Comparison of ENCODE assay signal across 15 cellular contexts in the genomic region with DNA sequence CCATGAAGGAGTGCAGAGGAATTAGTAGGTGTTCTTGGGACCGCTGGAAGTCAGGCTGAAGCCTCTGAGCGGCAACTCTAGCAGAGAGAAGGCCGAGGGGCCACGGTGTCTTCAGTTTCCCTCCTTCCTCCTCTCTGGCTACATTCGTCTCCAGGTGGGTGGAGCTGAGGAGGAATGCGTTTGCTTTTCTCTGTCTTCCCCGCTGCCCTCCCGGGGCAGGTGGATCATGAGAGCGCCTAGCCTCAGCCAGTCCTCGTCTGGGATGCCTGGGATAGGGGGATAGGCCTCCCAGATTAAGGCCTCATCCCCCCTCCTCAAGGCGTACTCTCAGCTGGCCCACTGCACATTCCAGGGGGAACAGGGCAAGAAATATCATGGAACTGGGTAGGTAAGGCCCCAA. TPM values are rescaled to one million over a fixed set of nuclear protein-coding genes. Genes with fewer than 3 reads are reported as not detected.
A peak's percentile ranks its signal among the peaks of the same experiment; 100 is the strongest.
DNase-seq lines count a peak whose midpoint lies in the region; ATAC-seq, FAIRE-seq and TF ChIP-seq lines count a peak whose summit lies in the region.
"Had no signal": no experiment of that assay in that cellular context is flagged by ENCODE, and none has a peak within 500 bp of the region (broad histone marks: within the 10 kb centered on the region; RNA-seq: fewer than 3 reads in every experiment).

No MANE protein-coding gene starts in this region.

- in situ Hi-C loops in K562 (cut with MboI): no loop called here

- BruUV-seq in Caco-2 (replicated peaks; lab: Mats Ljungman, UMichigan) (TSS peak; percentile 43), K562 (replicated peaks; lab: Mats Ljungman, UMichigan) (no TSS peak)

- no peak for TF ChIP-seq POLR2A in K562 (conservative IDR thresholded peaks at IDR 0.05)

- intact Hi-C loops in Caco-2 (cut with micrococcal nuclease; ENCODE audit: unreplicated experiment): no loop called here
- intact Hi-C loops in K562 (cut with micrococcal nuclease): no loop called here
- intact Hi-C loops in natural killer cell (cut with micrococcal nuclease): no loop called here

- POLR2A ChIA-PET in Caco-2 (lab: Charles Lee) (no interaction called here), K562 (lab: Yijun Ruan, JAX) (no interaction called here)

- H3K4me2 ChIP-seq in GM23338 (no peak overlapping the region), K562 (ENCODE audit: insufficient read depth, low read length) (no peak overlapping the region)
- H3K4me2 ChIP-seq: BLaER1 treated with 17β-estradiol and CSF1 and Interleukin-3, amounts not matched to agents 10 nM and 100 nM had no signal

- H2AFZ ChIP-seq in GM23338 (no peak overlapping the region), K562 (ENCODE audit: low read depth, low read length) (no peak overlapping the region)

- no peak for FAIRE-seq in K562 (lab: Jason Lieb, UNC)

- DNase-seq in Caco-2 (no peak), GM23338 (ENCODE audit: low spot score) (peak; percentile 30), K562 (ENCODE audit: extremely low read depth in 1 of 4, low spot score in 3 of 4) (no peak), NCI-H524 treated with DMSO at 0.1 percent for 48 hours (lab: John Stamatoyannopoulos, UW) (no peak), NCI-H82 (lab: John Stamatoyannopoulos, UW) (no peak), NCI-H2171 (lab: John Stamatoyannopoulos, UW) (no peak), natural killer cell (no peak)
- DNase-seq: ACHN; CD4-positive, CD25-positive, alpha-beta regulatory T cell; GF-D8; H7 had no signal

- H3K27ac ChIP-seq in GM23338 (ENCODE audit: low read depth): no peak overlapping the region
- H3K27ac ChIP-seq in K562 (ENCODE audit: extremely low read depth, low read depth, low read length): no peak overlapping the region
- peak overlapping the region; percentile 9 to 18 for H3K27ac ChIP-seq in liver (ENCODE audit: low read depth in 1 of 2, low read length in 2 of 2)
- H3K27ac ChIP-seq: BLaER1 treated with 17β-estradiol and CSF1 and Interleukin-3, amounts not matched to agents 10 nM and 100 nM had no signal

- H3K27me3 Mint-ChIP-seq in Caco-2 (ENCODE audit: insufficient read depth, unreplicated experiment) (no peaks in the 10 kb centered on the region), GM23338 (ENCODE audit: insufficient read depth, low read depth, poor library complexity) (peaks cover 3% of the 10 kb centered on the region), natural killer cell (ENCODE audit: low read depth in 2 of 2) (peaks cover 0 to 3% of the 10 kb centered on the region in 2 donors)

- H3K79me2 ChIP-seq in GM23338 (replicated peaks; ENCODE audit: insufficient read depth) (no peaks in the 10 kb centered on the region), K562 (ENCODE audit: control insufficient read depth, insufficient read depth, low read length) (no peaks in the 10 kb centered on the region)

- H3K4me1 ChIP-seq in Caco-2: no peaks in the 10 kb centered on the region
- no peaks in the 10 kb centered on the region for H3K4me1 ChIP-seq in GM23338 (ENCODE audit: insufficient read depth)
- H3K4me1 ChIP-seq in K562 (replicated peaks in 1 of 2; ENCODE audit: control insufficient read depth in 2 of 2, insufficient read depth in 2 of 2, low read length in 2 of 2): peaks cover 0 to 4% of the 10 kb centered on the region in 2 experiments; a peak in 2 of 5 replicates
- H3K4me1 ChIP-seq in liver (ENCODE audit: control insufficient read depth in 4 of 4, insufficient read depth in 4 of 4, low read length in 3 of 4): peaks cover 2 to 14% (median 8%) of the 10 kb centered on the region in 4 donors

- H3K9me3 Mint-ChIP-seq in Caco-2 (ENCODE audit: unreplicated experiment) (no peaks in the 10 kb centered on the region), GM23338 (no peaks in the 10 kb centered on the region), natural killer cell (no peaks in the 10 kb centered on the region)

- H3K9me3 ChIP-seq in Caco-2 (no peaks in the 10 kb centered on the region), K562 (replicated peaks; ENCODE audit: control insufficient read depth, insufficient read depth, low read depth, low read length) (no peaks in the 10 kb centered on the region), liver (ENCODE audit: control insufficient read depth in 4 of 4, low read length in 3 of 4) (no peaks in the 10 kb centered on the region)
- H3K9me3 ChIP-seq: BLaER1 treated with 17β-estradiol and CSF1 and Interleukin-3, amounts not matched to agents 10 nM and 100 nM had no signal

- H3K36me3 ChIP-seq in Caco-2 (ENCODE audit: control insufficient read depth, insufficient read depth, low read length): no peaks in the 10 kb centered on the region
- H3K36me3 ChIP-seq in GM23338 (ENCODE audit: insufficient read depth): no peaks in the 10 kb centered on the region
- no peaks in the 10 kb centered on the region for H3K36me3 ChIP-seq in K562 (ENCODE audit: control insufficient read depth, insufficient read depth, low read length)
- peaks cover 0 to 19% (median 9%) of the 10 kb centered on the region in 4 donors for H3K36me3 ChIP-seq in liver (ENCODE audit: control insufficient read depth in 4 of 4, insufficient read depth in 3 of 4, low read depth in 1 of 4, low read length in 3 of 4)
- H3K36me3 ChIP-seq: BLaER1 treated with 17β-estradiol and CSF1 and Interleukin-3, amounts not matched to agents 10 nM and 100 nM had no signal

- H4K20me1 ChIP-seq in GM23338 (replicated peaks; ENCODE audit: insufficient read depth) (no peaks in the 10 kb centered on the region), K562 (replicated peaks; ENCODE audit: control insufficient read depth, insufficient read depth, low read length) (peaks cover 15% of the 10 kb centered on the region)
- H4K20me1 ChIP-seq: BLaER1 treated with 17β-estradiol and CSF1 and Interleukin-3, amounts not matched to agents 10 nM and 100 nM had no signal

- no peak for TF ChIP-seq EP300 in K562 (IDR thresholded peaks at IDR 0.05; ENCODE audit: low read length)

- H3K36me3 Mint-ChIP-seq in Caco-2 (ENCODE audit: insufficient read depth, unreplicated experiment) (no peaks in the 10 kb centered on the region), GM23338 (ENCODE audit: low read depth) (peaks cover 3% of the 10 kb centered on the region; the same call in 1 of the 3 replicates), natural killer cell (no peaks in the 10 kb centered on the region)
- H3K36me3 Mint-ChIP-seq: CD4-positive, CD25-positive, alpha-beta regulatory T cell had no signal

- H3K9ac ChIP-seq in K562 (ENCODE audit: insufficient read depth in 1 of 2, low read depth in 2 of 2, low read length in 2 of 2) (no peak overlapping the region), liver (ENCODE audit: low read depth in 1 of 2, low read length in 2 of 2) (no peak overlapping the region)
- H3K9ac ChIP-seq: BLaER1 treated with 17β-estradiol and CSF1 and Interleukin-3, amounts not matched to agents 10 nM and 100 nM had no signal

- TF ChIP-seq CTCF in Caco-2 (IDR thresholded peaks at IDR 0.05; ENCODE audit: insufficient read depth in 1 of 2, low read depth in 1 of 2, low read length in 1 of 2, severe bottlenecking in 1 of 2, unreplicated experiment in 1 of 2) (no peak), GM23338 (conservative IDR thresholded peaks at IDR 0.05; ENCODE audit: low read depth in 2 of 2) (no peak), K562 (IDR thresholded peaks at IDR 0.05 in 2 of 3, conservative IDR thresholded peaks at IDR 0.05 in 1 of 3; ENCODE audit: insufficient read depth in 2 of 3, low read depth in 1 of 3, low read length in 3 of 3) (no peak), liver (IDR thresholded peaks at IDR 0.05; ENCODE audit: low read depth, low read length, missing input control) (no peak), natural killer cell (IDR thresholded peaks at IDR 0.05) (no peak)

- ATAC-seq in GM23338: peak; percentile 76
- no peak for ATAC-seq in K562
- ATAC-seq in natural killer cell: no peak

- H3K9me1 ChIP-seq in K562 (ENCODE audit: control insufficient read depth, insufficient read depth, low read length): no peaks in the 10 kb centered on the region

- WGBS in K562 (ENCODE audit: insufficient coverage, low coverage, missing lambda C conversion rate): 3% methylated on average over 11 of the region's 11 CpGs
- 82% methylated on average over 11 of the region's 11 CpGs for WGBS in liver

- H3K27me3 ChIP-seq in Caco-2 (replicated peaks; ENCODE audit: control insufficient read depth, insufficient read depth, low read length) (no peaks in the 10 kb centered on the region), GM23338 (ENCODE audit: insufficient read depth) (no peaks in the 10 kb centered on the region), K562 (ENCODE audit: control insufficient read depth in 2 of 2, insufficient read depth in 2 of 2, low read length in 2 of 2) (peaks cover 14 to 56% of the 10 kb centered on the region in 2 experiments), liver (ENCODE audit: control insufficient read depth in 4 of 4, insufficient read depth in 4 of 4, low read length in 3 of 4) (no peaks in the 10 kb centered on the region)
- H3K27me3 ChIP-seq: BLaER1 treated with 17β-estradiol and CSF1 and Interleukin-3, amounts not matched to agents 10 nM and 100 nM had no signal

- H3K4me1 Mint-ChIP-seq in Caco-2 (ENCODE audit: low read depth, unreplicated experiment) (no peaks in the 10 kb centered on the region), GM23338 (peaks cover 10% of the 10 kb centered on the region; the same call in 2 of the 3 replicates), natural killer cell (peaks cover 7% of the 10 kb centered on the region in 2 donors)
- H3K4me1 Mint-ChIP-seq: CD4-positive, CD25-positive, alpha-beta regulatory T cell had no signal

- no peak overlapping the region for H3K4me3 ChIP-seq in Caco-2 (ENCODE audit: low read depth, low read length)
- no peak overlapping the region for H3K4me3 ChIP-seq in GM23338
- H3K4me3 ChIP-seq in K562: no peak overlapping the region
- H3K4me3 ChIP-seq in liver (ENCODE audit: low read depth in 1 of 3, low read length in 3 of 3): no peak overlapping the region
- H3K4me3 ChIP-seq: BLaER1 treated with 17β-estradiol and CSF1 and Interleukin-3, amounts not matched to agents 10 nM and 100 nM had no signal

- no peaks in the 10 kb centered on the region for H3K9me2 ChIP-seq in GM23338 (ENCODE audit: insufficient read depth)

- TF ChIP-seq RAD21 in K562 (CRISPR knock-in tag; conservative IDR thresholded peaks at IDR 0.05 in 1 of 2, IDR thresholded peaks at IDR 0.05 in 1 of 2): no peak
- TF ChIP-seq RAD21 in liver (IDR thresholded peaks at IDR 0.05): no peak

- H3F3A ChIP-seq in GM23338 (replicated peaks; ENCODE audit: low read depth): no peaks in the 10 kb centered on the region

- H3K4me3 Mint-ChIP-seq in Caco-2 (ENCODE audit: unreplicated experiment): no peak overlapping the region
- no peak overlapping the region for H3K4me3 Mint-ChIP-seq in GM23338
- H3K4me3 Mint-ChIP-seq in natural killer cell: no peak overlapping the region

- CTCF ChIA-PET in Caco-2 (lab: Charles Lee) (no interaction called here), K562 (lab: Yijun Ruan, JAX; ENCODE audit: low intra/inter-chr PET ratio) (no interaction called here)

- H3K27ac Mint-ChIP-seq in Caco-2 (ENCODE audit: unreplicated experiment) (no peak overlapping the region), GM23338 (no peak overlapping the region), natural killer cell (no peak overlapping the region)
- H3K27ac Mint-ChIP-seq: CD4-positive, CD25-positive, alpha-beta regulatory T cell had no signal

RNA-seq across cellular contexts. Expression of gene GOLT1A, which starts 7.5 kb away (rescaled TPM):
- total RNA-seq in Caco-2 (2022) (20.4 and 25.9 TPM in 2 replicates), K562 (2014; rRNA removed) (not detected in 2 replicates), K562 (2014; rRNA removed; fragmentation: Illumina TruSeq; extraction: Trizol) (not detected in 2 replicates), K562 (2015; rRNA removed; fragmentation: Illumina TruSeq; extraction: Trizol) (not detected in 2 replicates), K562 (2021) (not detected in 2 replicates), liver (10 to 100 TPM; 14.1 to 24.8 TPM), natural killer cell (not detected)
- total RNA-seq in GM23338 (2014; rRNA removed; shearing (Covaris generic)): 3.0 and 7.0 TPM in 2 replicates
- polyA plus RNA-seq in GM23338 (2016; fragmentation: Nextera tagmentation; extraction: Ambion mirVana) (7.2 and 10.7 TPM in 2 replicates), K562 (2011; rRNA removed) (not detected in 2 replicates), K562 (2014; fragmentation: Illumina TruSeq; extraction: Trizol) (not detected in 2 replicates), K562 (2014; fragmentation: Nextera tagmentation; extraction: Ambion mirVana) (not detected), K562 (2014; rRNA removed) (not detected in 2 replicates), liver (100 to 1,000 TPM in 1 of 2 donors, 10 to 100 TPM in 1; 80.6 to 103 TPM)
- not detected in 2 replicates for total RNA-seq in K562 (2011; cell fraction: chromatin; rRNA removed; ENCODE audit: low replicate concordance)
- not detected in 2 replicates for total RNA-seq in K562 (2011; cell fraction: nucleolus; rRNA removed)
- total RNA-seq in K562 (2011; cell fraction: nucleoplasm; rRNA removed): not detected in 2 replicates
- polyA plus RNA-seq in K562 (2011; cell fraction: cytosol; rRNA removed): not detected in 2 replicates
- not detected in 2 replicates for polyA plus RNA-seq in K562 (2011; cell fraction: nucleus; rRNA removed)
- 0.16 TPM in 1 of 2 replicates, not detected in the other for polyA plus RNA-seq in K562 (2012)
- polyA minus RNA-seq in K562 (2011; rRNA and poly(A)+ RNA removed): not detected in 2 replicates
- not detected in 2 replicates for polyA minus RNA-seq in K562 (2011; cell fraction: cytosol; rRNA and poly(A)+ RNA removed)
- polyA minus RNA-seq in K562 (2011; cell fraction: nucleus; rRNA and poly(A)+ RNA removed): not detected in 2 replicates
- total RNA-seq: A172; CD4-positive, CD25-positive, alpha-beta regulatory T cell; HT1080 had no signal
- polyA plus RNA-seq: CD4-positive, CD25-positive, alpha-beta regulatory T cell had no signal

RNA-seq across cellular contexts. Expression of gene KISS1, which starts 25.0 kb away (rescaled TPM):
- 2.9 and 3.3 TPM in 2 replicates for total RNA-seq in Caco-2 (2022)
- total RNA-seq in GM23338 (2014; rRNA removed; shearing (Covaris generic)): 0.70 TPM in 1 of 2 replicates, not detected in the other
- polyA plus RNA-seq in GM23338 (2016; fragmentation: Nextera tagmentation; extraction: Ambion mirVana): not detected in 2 replicates
- total RNA-seq in K562 (2011; cell fraction: chromatin; rRNA removed; ENCODE audit: low replicate concordance): not detected in 2 replicates
- total RNA-seq in K562 (2011; cell fraction: nucleolus; rRNA removed): not detected in 2 replicates
- not detected in 2 replicates for total RNA-seq in K562 (2011; cell fraction: nucleoplasm; rRNA removed)
- not detected in 2 replicates for total RNA-seq in K562 (2014; rRNA removed)
- total RNA-seq in K562 (2014; rRNA removed; fragmentation: Illumina TruSeq; extraction: Trizol): not detected in 2 replicates
- not detected in 2 replicates for total RNA-seq in K562 (2015; rRNA removed; fragmentation: Illumina TruSeq; extraction: Trizol)
- total RNA-seq in K562 (2021): not detected in 2 replicates
- 0.31 TPM in 1 of 2 replicates, not detected in the other for polyA plus RNA-seq in K562 (2011; rRNA removed)
- 0.58 TPM in 1 of 2 replicates, not detected in the other for polyA plus RNA-seq in K562 (2011; cell fraction: cytosol; rRNA removed)
- not detected in 2 replicates for polyA plus RNA-seq in K562 (2011; cell fraction: nucleus; rRNA removed)
- polyA plus RNA-seq in K562 (2012): not detected in 2 replicates
- polyA plus RNA-seq in K562 (2014; fragmentation: Illumina TruSeq; extraction: Trizol): not detected in 2 replicates
- not detected for polyA plus RNA-seq in K562 (2014; fragmentation: Nextera tagmentation; extraction: Ambion mirVana)
- polyA plus RNA-seq in K562 (2014; rRNA removed): not detected in 2 replicates
- polyA minus RNA-seq in K562 (2011; rRNA and poly(A)+ RNA removed): not detected in 2 replicates
- not detected in 2 replicates for polyA minus RNA-seq in K562 (2011; cell fraction: cytosol; rRNA and poly(A)+ RNA removed)
- not detected in 2 replicates for polyA minus RNA-seq in K562 (2011; cell fraction: nucleus; rRNA and poly(A)+ RNA removed)
- total RNA-seq in liver: under 1 TPM in 1 of 2 donors, not detected in 1; 0.50 TPM
- polyA plus RNA-seq in liver: 1 to 10 TPM in 1 of 2 donors, not detected in 1; 1.4 TPM
- total RNA-seq in natural killer cell: not detected
- total RNA-seq: H7, HT1080 had no signal
- polyA plus RNA-seq: CD4-positive, CD25-positive, alpha-beta regulatory T cell had no signal

RNA-seq across cellular contexts. Expression of gene REN, which starts 55.1 kb away (rescaled TPM):
- total RNA-seq in Caco-2 (2022) (not detected in 2 replicates), K562 (2014; rRNA removed) (2.7 and 3.6 TPM in 2 replicates), K562 (2014; rRNA removed; fragmentation: Illumina TruSeq; extraction: Trizol) (1.3 and 1.7 TPM in 2 replicates), K562 (2015; rRNA removed; fragmentation: Illumina TruSeq; extraction: Trizol) (8.6 and 9.9 TPM in 2 replicates), K562 (2021) (1.7 and 1.9 TPM in 2 replicates), liver (under 1 TPM; 0.05 to 0.25 TPM), natural killer cell (not detected)
- total RNA-seq in GM23338 (2014; rRNA removed; shearing (Covaris generic)): not detected in 2 replicates
- polyA plus RNA-seq in GM23338 (2016; fragmentation: Nextera tagmentation; extraction: Ambion mirVana) (not detected in 2 replicates), K562 (2011; rRNA removed) (0.73 and 5.8 TPM in 2 replicates), K562 (2014; fragmentation: Illumina TruSeq; extraction: Trizol) (2.9 and 3.1 TPM in 2 replicates), K562 (2014; fragmentation: Nextera tagmentation; extraction: Ambion mirVana) (1 to 10 TPM; 3.1 to 3.9 TPM), K562 (2014; rRNA removed) (1.9 and 2.0 TPM in 2 replicates), liver (under 1 TPM in 1 of 2 donors, not detected in 1; 0.15 TPM)
- 0.58 and 3.3 TPM in 2 replicates for total RNA-seq in K562 (2011; cell fraction: chromatin; rRNA removed; ENCODE audit: low replicate concordance)
- 1.8 and 3.0 TPM in 2 replicates for total RNA-seq in K562 (2011; cell fraction: nucleolus; rRNA removed)
- 2.1 TPM in 1 of 2 replicates, not detected in the other for total RNA-seq in K562 (2011; cell fraction: nucleoplasm; rRNA removed)
- 0.87 and 14.1 TPM in 2 replicates for polyA plus RNA-seq in K562 (2011; cell fraction: cytosol; rRNA removed)
- polyA plus RNA-seq in K562 (2011; cell fraction: nucleus; rRNA removed): 1.0 and 19.2 TPM in 2 replicates
- 5.2 and 6.4 TPM in 2 replicates for polyA plus RNA-seq in K562 (2012)
- 0.51 and 7.6 TPM in 2 replicates for polyA minus RNA-seq in K562 (2011; rRNA and poly(A)+ RNA removed)
- polyA minus RNA-seq in K562 (2011; cell fraction: cytosol; rRNA and poly(A)+ RNA removed): 3.8 TPM in 1 of 2 replicates, not detected in the other
- 0.44 and 1.3 TPM in 2 replicates for polyA minus RNA-seq in K562 (2011; cell fraction: nucleus; rRNA and poly(A)+ RNA removed)
- total RNA-seq: CD4-positive, CD25-positive, alpha-beta regulatory T cell; H7; HT1080 had no signal
- polyA plus RNA-seq: CD4-positive, CD25-positive, alpha-beta regulatory T cell had no signal

Comparison
In these comparisons a context has a peak if more than half of its experiments do, and no peak if none do; other contexts are left out.
1. H3K27ac ChIP-seq: peak in liver (2 of 2); none in GM23338 (single experiment) and K562 (single experiment).